ENCODE assay signal across 21 cellular contexts in genomic region chr6:13267142-13267621, GRCh38.
A peak's percentile ranks its signal among the peaks of the same experiment; 100 is the strongest.
DNase-seq lines count a peak whose midpoint lies in the region; ATAC-seq lines count a peak whose summit lies in the region.
"Had no signal": no experiment of that assay in that cellular context is flagged by ENCODE, and none has a peak within 500 bp of the region (broad histone marks: within the 10 kb centered on the region; RNA-seq: fewer than 3 reads in every experiment).

No MANE protein-coding gene starts in this region.

- H3K36me3 ChIP-seq in BLaER1 treated with 17β-estradiol and CSF1 and Interleukin-3, amounts not matched to agents 10 nM and 100 nM = no peaks in the 10 kb centered on the region
- H3K36me3 ChIP-seq: colonic mucosa had no signal

- DNase-seq in GM04503 (ENCODE audit: low read depth) (peak; percentile 22), glomerular visceral epithelial cell (ENCODE audit: extremely low spot score) (peak; percentile 39), NCI-H510A treated with DMSO at 0.1 percent for 48 hours (lab: John Stamatoyannopoulos, UW) (no peak), NAMALWA (ENCODE audit: low spot score) (no peak)
- DNase-seq: activated effector memory CD4-positive, alpha-beta T cell treated with anti-CD3 and anti-CD28 coated beads, Interleukin-2, amount 50 U/mL, for 16 hours; anterior cingulate cortex; colonic mucosa; H7; immature natural killer cell; naive thymus-derived CD8-positive, alpha-beta T cell; NCI-H1436; NCI-H2171 treated with DMSO at 0.1 percent for 48 hours; NCI-H82; posterior cingulate gyrus; trophoblast cell had no signal

- no peaks in the 10 kb centered on the region for H4K20me1 ChIP-seq in BLaER1 treated with 17β-estradiol and CSF1 and Interleukin-3, amounts not matched to agents 10 nM and 100 nM

- no peak overlapping the region for H3K27ac ChIP-seq in BLaER1 treated with 17β-estradiol and CSF1 and Interleukin-3, amounts not matched to agents 10 nM and 100 nM
- H3K27ac ChIP-seq: colonic mucosa, epithelial cell of prostate, skin epidermis had no signal

- no peak overlapping the region for H3K4me3 ChIP-seq in BLaER1 treated with 17β-estradiol and CSF1 and Interleukin-3, amounts not matched to agents 10 nM and 100 nM
- H3K4me3 ChIP-seq: colonic mucosa, skin epidermis had no signal

- H3K4me1 ChIP-seq in BLaER1 treated with 17β-estradiol and CSF1 and Interleukin-3, amounts not matched to agents 10 nM and 100 nM = peaks cover 24 to 93% (median 71%) of the 10 kb centered on the region in 10 experiments
- H3K4me1 ChIP-seq: colonic mucosa had no signal

- no peaks in the 10 kb centered on the region for H3K27me3 Mint-ChIP-seq in activated T-helper 17 cell treated with anti-CD3 and anti-CD28 coated beads, Interleukin-2, amount 50 U/mL, for 72 hours

- ATAC-seq in activated T-helper 17 cell treated with anti-CD3 and anti-CD28 coated beads, Interleukin-2, amount 50 U/mL, for 72 hours (replicated peaks) = peak; percentile 70
- ATAC-seq in GM21390 (IDR thresholded peaks at IDR 0.05; ENCODE audit: unreplicated experiment) = no peak
- ATAC-seq in GM18502 (IDR thresholded peaks at IDR 0.05; ENCODE audit: poor library complexity, unreplicated experiment) = no peak
- ATAC-seq: naive thymus-derived CD8-positive, alpha-beta T cell had no signal

- no peaks in the 10 kb centered on the region for H3K4me1 Mint-ChIP-seq in activated T-helper 17 cell treated with anti-CD3 and anti-CD28 coated beads, Interleukin-2, amount 50 U/mL, for 72 hours

- no peak overlapping the region for H3K4me3 Mint-ChIP-seq in activated T-helper 17 cell treated with anti-CD3 and anti-CD28 coated beads, Interleukin-2, amount 50 U/mL, for 72 hours
- H3K4me3 Mint-ChIP-seq: immature natural killer cell; naive thymus-derived CD8-positive, alpha-beta T cell had no signal

- peak overlapping the region in 9 of 11 experiments; percentile 18 to 55 (median 42); a peak in 16 of 22 replicates for H3K4me2 ChIP-seq in BLaER1 treated with 17β-estradiol and CSF1 and Interleukin-3, amounts not matched to agents 10 nM and 100 nM

- no peak overlapping the region for H3K9ac ChIP-seq in BLaER1 treated with 17β-estradiol and CSF1 and Interleukin-3, amounts not matched to agents 10 nM and 100 nM

- no peaks in the 10 kb centered on the region for H3K27me3 ChIP-seq in BLaER1 treated with 17β-estradiol and CSF1 and Interleukin-3, amounts not matched to agents 10 nM and 100 nM
- H3K27me3 ChIP-seq: colonic mucosa had no signal

- H3K27ac Mint-ChIP-seq in activated T-helper 17 cell treated with anti-CD3 and anti-CD28 coated beads, Interleukin-2, amount 50 U/mL, for 72 hours = no peak overlapping the region
- H3K27ac Mint-ChIP-seq: immature natural killer cell; naive thymus-derived CD8-positive, alpha-beta T cell had no signal

- H3K9me3 Mint-ChIP-seq in activated T-helper 17 cell treated with anti-CD3 and anti-CD28 coated beads, Interleukin-2, amount 50 U/mL, for 72 hours = no peaks in the 10 kb centered on the region
- H3K9me3 Mint-ChIP-seq: immature natural killer cell; naive thymus-derived CD8-positive, alpha-beta T cell had no signal

- H3K36me3 Mint-ChIP-seq in activated T-helper 17 cell treated with anti-CD3 and anti-CD28 coated beads, Interleukin-2, amount 50 U/mL, for 72 hours (ENCODE audit: low read depth) = no peaks in the 10 kb centered on the region

- H3K9me3 ChIP-seq in BLaER1 treated with 17β-estradiol and CSF1 and Interleukin-3, amounts not matched to agents 10 nM and 100 nM (replicated peaks in 1 of 11) = peaks cover 0 to 6% (median 0%) of the 10 kb centered on the region in 11 experiments; a peak in 5 of 22 replicates
- H3K9me3 ChIP-seq: colonic mucosa had no signal

Comparison
In these comparisons a context has a peak if more than half of its experiments do, and no peak if none do; other contexts are left out.
1. DNase-seq: peak in GM04503 (single experiment) and glomerular visceral epithelial cell (single experiment); none in NCI-H510A treated with DMSO at 0.1 percent for 48 hours (single experiment) and NAMALWA (single experiment).